23 cellular contexts compared by ENCODE assay signal in the genomic region with DNA sequence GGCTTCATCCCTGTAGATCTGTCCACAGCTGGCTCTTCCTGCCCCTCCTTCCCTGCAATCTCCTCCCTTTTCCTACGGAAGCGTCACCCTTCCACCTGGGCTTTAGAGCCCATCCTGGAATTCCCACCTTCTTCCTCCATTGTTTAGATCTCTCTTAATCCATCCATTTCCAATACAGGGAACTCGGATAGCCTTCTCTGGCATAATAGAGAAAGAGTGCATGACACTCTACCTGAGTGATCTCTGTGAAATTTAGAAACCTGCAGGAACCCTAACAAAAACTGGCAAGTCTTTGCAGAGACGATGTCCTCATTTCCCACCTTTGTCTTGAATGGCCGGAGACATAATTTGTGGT. TPM values are rescaled to one million over a fixed set of nuclear protein-coding genes. Genes with fewer than 3 reads are reported as not detected.
DNase-seq lines count a peak whose midpoint lies in the region; ATAC-seq, FAIRE-seq and TF ChIP-seq lines count a peak whose summit lies in the region.
"Had no signal": no experiment of that assay in that cellular context is flagged by ENCODE, and none has a peak within 500 bp of the region (broad histone marks: within the 10 kb centered on the region; RNA-seq: fewer than 3 reads in every experiment).

No MANE protein-coding gene starts in this region.

- no peak for TF ChIP-seq RAD21 in HepG2 (CRISPR knock-in tag; IDR thresholded peaks at IDR 0.05)

- no peaks in the 10 kb centered on the region for H3K79me2 ChIP-seq in HepG2 (ENCODE audit: insufficient read depth, low read length)

- BruUV-seq in HepG2 (replicated peaks; lab: Mats Ljungman, UMichigan): no TSS peak

- H3K27ac ChIP-seq in right lobe of liver (peak overlapping the region in 2 of 3 donors; percentile 68 to 84), HepG2 (ENCODE audit: extremely low read length, insufficient read depth, low read length) (no peak overlapping the region), esophagus muscularis mucosa (replicated peaks in 1 of 4) (peak overlapping the region; percentile 84 to 95 (median 92)), spleen (peak overlapping the region in 7 of 8 donors; percentile 19 to 86 (median 77))
- H3K27ac ChIP-seq: cardiac muscle cell, HL-60 had no signal

- TF ChIP-seq CTCF in right lobe of liver (IDR thresholded peaks at IDR 0.05) (no peak), HepG2 (CRISPR knock-in tag; IDR thresholded peaks at IDR 0.05) (no peak), esophagus muscularis mucosa (IDR thresholded peaks at IDR 0.05) (no peak), spleen (IDR thresholded peaks at IDR 0.05 in 8 of 11, conservative IDR thresholded peaks at IDR 0.05 in 3 of 11) (no peak)

- no peak for FAIRE-seq in HepG2 (lab: Jason Lieb, UNC)

- WGBS in right lobe of liver (ENCODE audit: insufficient coverage, low coverage, low lambda C conversion rate, missing lambda C conversion rate): 84% methylated on average over 5 of the region's 5 CpGs
- 46% methylated on average over 5 of the region's 5 CpGs for WGBS in HepG2 (ENCODE audit: low lambda C conversion rate)
- whole genome bisulfite sequencing in esophagus muscularis mucosa: 81% methylated on average over 5 of the region's 5 CpGs
- 77 to 91% (median 82%) methylated on average over 5 of the region's 5 CpGs for WGBS in spleen, 5 donors

- H3K27me3 ChIP-seq in right lobe of liver (no peaks in the 10 kb centered on the region), HepG2 (ENCODE audit: control insufficient read depth in 1 of 2, insufficient read depth in 2 of 2, low read length in 2 of 2) (peaks cover 0 to 2% of the 10 kb centered on the region in 2 experiments; a peak in 2 of 5 replicates), esophagus muscularis mucosa (no peaks in the 10 kb centered on the region), spleen (replicated peaks in 1 of 7) (no peaks in the 10 kb centered on the region)
- H3K27me3 ChIP-seq: cardiac muscle cell, MG63 had no signal

- DNase-seq in right lobe of liver: no peak
- no peak for DNase-seq in HepG2 (ENCODE audit: low spot score)
- no peak for DNase-seq in esophagus muscularis mucosa (ENCODE audit: extremely low spot score)
- DNase-seq in spleen: no peak
- DNase-seq in globus pallidus (ENCODE audit: low spot score): no peak
- DNase-seq: activated CD4-positive, alpha-beta T cell treated with anti-CD3 and anti-CD28 coated beads, Interleukin-2, amount 10 ng/mL, durations not matched to agents 7 days and 5 days; activated effector memory CD4-positive, alpha-beta T cell treated with anti-CD3 and anti-CD28 coated beads, Interleukin-2, amount 50 U/mL, for 16 hours; CD4-positive, alpha-beta memory T cell; effector CD4-positive, alpha-beta T cell; erythroblast; mucosa of descending colon; NCI-H2227 treated with DMSO at 0.1 percent for 48 hours; NCI-H774; OCI-M1; SIG-M5; stimulated activated CD4-positive, alpha-beta T cell treated with anti-CD3 and anti-CD28 coated beads, Interleukin-4, amount 100 ng/mL, for 24 hours had no signal

- TF ChIP-seq EP300 in HepG2 (IDR thresholded peaks at IDR 0.05; ENCODE audit: low read depth in 2 of 2, low read length in 2 of 2) (no peak), HepG2 (CRISPR knock-in tag; IDR thresholded peaks at IDR 0.05; ENCODE audit: borderline replicate concordance) (no peak), esophagus muscularis mucosa (IDR thresholded peaks at IDR 0.05) (no peak)

- in situ Hi-C loops in HepG2 (cut with HindIII; ENCODE audit: extremely low pct_ligation_motif_present, low pct_unique_long_range_greater_than_20kb): no loop called here

- ATAC-seq in right lobe of liver: no peak
- no peak for ATAC-seq in HepG2
- no peak for ATAC-seq in esophagus mucosa
- no peak for ATAC-seq in HG03432 (IDR thresholded peaks at IDR 0.05; ENCODE audit: unreplicated experiment)
- no peak for ATAC-seq in HG02678 (IDR thresholded peaks at IDR 0.05; ENCODE audit: unreplicated experiment)
- ATAC-seq: mucosa of descending colon had no signal

- H3K9me3 ChIP-seq in right lobe of liver: no peaks in the 10 kb centered on the region
- no peaks in the 10 kb centered on the region for H3K9me3 ChIP-seq in HepG2 (ENCODE audit: low read length)
- no peaks in the 10 kb centered on the region for H3K9me3 ChIP-seq in esophagus muscularis mucosa
- H3K9me3 ChIP-seq in spleen: no peaks in the 10 kb centered on the region
- H3K9me3 ChIP-seq: mucosa of descending colon, prostate gland had no signal

- H3K36me3 ChIP-seq in right lobe of liver: no peaks in the 10 kb centered on the region
- no peaks in the 10 kb centered on the region for H3K36me3 ChIP-seq in HepG2 (replicated peaks in 1 of 2; ENCODE audit: control insufficient read depth in 1 of 2, insufficient read depth in 2 of 2, low read length in 2 of 2)
- H3K36me3 ChIP-seq in esophagus muscularis mucosa: peaks cover 0 to 6% (median 3%) of the 10 kb centered on the region in 4 donors
- H3K36me3 ChIP-seq in spleen: peaks cover 0 to 3% (median 0%) of the 10 kb centered on the region in 6 donors
- H3K36me3 ChIP-seq: cardiac muscle cell, prostate gland had no signal

- H3K4me1 ChIP-seq in right lobe of liver (peaks cover 0 to 68% (median 20%) of the 10 kb centered on the region in 4 donors), HepG2 (ENCODE audit: insufficient read depth, low read length) (peaks cover 12% of the 10 kb centered on the region), esophagus muscularis mucosa (peaks cover 72 to 75% (median 72%) of the 10 kb centered on the region in 4 donors), spleen (peaks cover 24 to 85% (median 66%) of the 10 kb centered on the region in 6 donors)

- intact Hi-C loops in right lobe of liver (cut with DNase I) (loop anchor here (10.0 kb wide), 2 partner anchors 115 to 135 kb away; no protein-coding TSS in a partner anchor), HepG2 (cut with micrococcal nuclease; ENCODE audit: unreplicated experiment) (loop anchor here (10.0 kb wide), 2 partner anchors 105 to 135 kb away; a partner anchor contains a TSS), esophagus muscularis mucosa (cut with DNase I) (loop anchor here (5.0 to 10.0 kb wide), 2 partner anchors 65 to 122 kb away; a partner anchor contains a TSS), spleen (cut with DNase I; ENCODE audit: low total_unique reads) (loop anchor here (10.0 kb wide), 1 partner anchor 125 kb away; a partner anchor contains a TSS)

- POLR2A ChIA-PET in HepG2 (lab: Yijun Ruan, JAX): no interaction called here

- H3K4me2 ChIP-seq in HepG2 (ENCODE audit: low read depth, low read length): no peak overlapping the region

- CTCF ChIA-PET in HepG2 (lab: Yijun Ruan, JAX; ENCODE audit: low intra/inter-chr PET ratio, low total read pairs): no interaction called here

- no peaks in the 10 kb centered on the region for H4K20me1 ChIP-seq in HepG2 (ENCODE audit: insufficient read depth, low read length)

- H3K4me3 ChIP-seq in right lobe of liver (no peak overlapping the region), HepG2 (replicated peaks in 1 of 3; ENCODE audit: insufficient read depth in 1 of 3, low read depth in 2 of 3, low read length in 3 of 3) (no peak overlapping the region), esophagus muscularis mucosa (no peak overlapping the region), spleen (no peak overlapping the region)
- H3K4me3 ChIP-seq: cardiac muscle cell, MG63, mucosa of descending colon, prostate gland had no signal

- no peak for TF ChIP-seq POLR2A in right lobe of liver (IDR thresholded peaks at IDR 0.05)
- TF ChIP-seq POLR2A in HepG2 (IDR thresholded peaks at IDR 0.05; ENCODE audit: insufficient read depth in 1 of 2, low read depth in 2 of 2, low read length in 2 of 2): no peak
- TF ChIP-seq POLR2A in esophagus muscularis mucosa (IDR thresholded peaks at IDR 0.05; ENCODE audit: low read depth): no peak
- TF ChIP-seq POLR2A in spleen (IDR thresholded peaks at IDR 0.05): no peak

- H2AFZ ChIP-seq in HepG2 (ENCODE audit: low read length): no peak overlapping the region

- no peak overlapping the region for H3K9ac ChIP-seq in HepG2 (ENCODE audit: insufficient read depth, low read depth, low read length)

TF ChIP-seq in HepG2, 621 proteins besides CTCF, POLR2A, EP300 and RAD21 (continues in another document):
- TF ChIP-seq ZNF547 (CRISPR knock-in tag; IDR thresholded peaks at IDR 0.05) (no peak), MEIS1 (CRISPR knock-in tag; IDR thresholded peaks at IDR 0.05; ENCODE audit: borderline replicate concordance) (no peak), ZNF296 (CRISPR knock-in tag; conservative IDR thresholded peaks at IDR 0.05) (no peak)

RNA-seq across cellular contexts. Expression of a gene that starts 27.2 kb away (rescaled TPM):
- total RNA-seq in right lobe of liver (10 to 100 TPM in 5 of 6 experiments, 1 to 10 TPM in 1; 9.4 to 20.3 (median 12.2) TPM), HepG2 (2016; rRNA removed; fragmentation: Illumina TruSeq; extraction: Trizol) (0.24 and 0.42 TPM in 2 replicates), esophagus muscularis mucosa (10 to 100 TPM; 21.7 to 44.4 (median 40.6) TPM), spleen (100 to 1,000 TPM in 6 of 7 donors, 10 to 100 TPM in 1; 91.9 to 172 (median 152) TPM), esophagus mucosa (6.4 TPM)
- total RNA-seq in HepG2 (2016; cell fraction: cytosol; rRNA removed; fragmentation: Illumina TruSeq; extraction: Trizol; ENCODE audit: low read depth): 0.09 and 0.30 TPM in 2 replicates
- total RNA-seq in HepG2 (2016; cell fraction: insoluble cytoplasmic fraction; rRNA removed; fragmentation: Illumina TruSeq; extraction: Trizol): 0.13 and 0.30 TPM in 2 replicates
- 0.56 and 0.72 TPM in 2 replicates for total RNA-seq in HepG2 (2016; cell fraction: membrane; rRNA removed; fragmentation: Illumina TruSeq; extraction: Trizol)
- 1.0 and 2.3 TPM in 2 replicates for total RNA-seq in HepG2 (2016; cell fraction: nucleus; rRNA removed; fragmentation: Illumina TruSeq; extraction: Trizol)
- polyA plus RNA-seq in HepG2 (2011; rRNA removed) (14.5 and 17.9 TPM in 2 replicates), spleen (100 to 1,000 TPM in 2 of 3 donors, 10 to 100 TPM in 1; 57.9 to 156 (median 138) TPM)
- 12.3 and 15.2 TPM in 2 replicates for polyA plus RNA-seq in HepG2 (2011; cell fraction: cytosol; rRNA removed)
- 97.1 and 99.3 TPM in 2 replicates for polyA plus RNA-seq in HepG2 (2011; cell fraction: nucleus; rRNA removed)
- 7.0 and 10.3 TPM in 2 replicates for polyA plus RNA-seq in HepG2 (2012)
- polyA plus RNA-seq in HepG2 (2016; cell fraction: cytosol; fragmentation: Illumina TruSeq; extraction: Trizol; ENCODE audit: low read depth): 0.44 and 0.71 TPM in 2 replicates
- 0.98 and 1.0 TPM in 2 replicates for polyA plus RNA-seq in HepG2 (2016; cell fraction: insoluble cytoplasmic fraction; fragmentation: Illumina TruSeq; extraction: Trizol; ENCODE audit: low read depth)
- 0.39 and 0.88 TPM in 2 replicates for polyA plus RNA-seq in HepG2 (2016; cell fraction: membrane; fragmentation: Illumina TruSeq; extraction: Trizol; ENCODE audit: low read depth)
- 2.9 and 3.4 TPM in 2 replicates for polyA plus RNA-seq in HepG2 (2016; cell fraction: nucleus; fragmentation: Illumina TruSeq; extraction: Trizol; ENCODE audit: insufficient read depth, low read depth)
- polyA minus RNA-seq in HepG2 (2011; rRNA and poly(A)+ RNA removed; ENCODE audit: low replicate concordance): 33.1 and 57.2 TPM in 2 replicates
- 6.9 and 10.2 TPM in 2 replicates for polyA minus RNA-seq in HepG2 (2011; cell fraction: cytosol; rRNA and poly(A)+ RNA removed)
- polyA minus RNA-seq in HepG2 (2011; cell fraction: nucleus; rRNA and poly(A)+ RNA removed): 15.7 and 18.6 TPM in 2 replicates
